In genomic region chr1:25820247-25821111, GRCh38 we compare ENCODE assay signal across 8 cellular contexts.
A peak's percentile ranks its signal among the peaks of the same experiment; 100 is the strongest.
DNase-seq lines count a peak whose midpoint lies in the region; ATAC-seq and TF ChIP-seq lines count a peak whose summit lies in the region.

No MANE protein-coding gene starts in this region.

- peak; percentile 53 for ATAC-seq in GM21619 (IDR thresholded peaks at IDR 0.05; ENCODE audit: unreplicated experiment)

- in situ Hi-C loops in astrocyte of the spinal cord (cut with HindIII; ENCODE audit: low sequenced_read_pairs) = no loop called here

- TF ChIP-seq RAD21 in Ishikawa (IDR thresholded peaks at IDR 0.05; ENCODE audit: low read depth) = no peak

- H3K4me3 ChIP-seq in astrocyte of the spinal cord (ENCODE audit: low read depth, low read length) = peak overlapping the region; percentile 91

- no peak for TF ChIP-seq EP300 in Ishikawa (IDR thresholded peaks at IDR 0.05; ENCODE audit: borderline replicate concordance)

- no peak for TF ChIP-seq CTCF in astrocyte of the spinal cord (IDR thresholded peaks at IDR 0.05; ENCODE audit: low read depth, low read length)

- DNase-seq in GDM1 (lab: John Stamatoyannopoulos, UW) (peak; percentile 35), T-helper 2 cell (peak; percentile 28 to 92 (median 59)), astrocyte of the spinal cord (ENCODE audit: low read depth, low spot score) (peak; percentile 59), iPS-NIHi11 (ENCODE audit: low spot score) (peak; percentile 77), cerebellar nuclear complex (lab: John Stamatoyannopoulos, UW) (no peak)
- DNase-seq in stimulated activated CD4-positive, alpha-beta T cell treated with anti-CD3 and anti-CD28 coated beads, Interleukin-1b, Interleukin-23, amount 100 ng/mL, for 24 hours (ENCODE audit: low read depth in 4 of 4, low spot score in 1 of 4) = peak in 3 of 4 experiments; percentile 28 to 57 (median 56)

TF ChIP-seq in Ishikawa, 13 proteins besides CTCF, POLR2A, EP300 and RAD21:
- TF ChIP-seq EGR1 (IDR thresholded peaks at IDR 0.05) (no peak), CREB1 (IDR thresholded peaks at IDR 0.05; ENCODE audit: low read depth) (no peak), ZBTB7A (IDR thresholded peaks at IDR 0.05; ENCODE audit: low read depth) (peak; percentile 30; the same call in 1 of the 2 replicates), NFIC (IDR thresholded peaks at IDR 0.05) (no peak), REST (IDR thresholded peaks at IDR 0.05; ENCODE audit: low read depth) (no peak), USF1 (IDR thresholded peaks at IDR 0.05) (no peak), CEBPB (IDR thresholded peaks at IDR 0.05) (no peak), TAF1 (IDR thresholded peaks at IDR 0.05; ENCODE audit: low read depth) (peak; percentile 4; the same call in 1 of the 2 replicates), FOXM1 (IDR thresholded peaks at IDR 0.05; ENCODE audit: borderline replicate concordance, low read depth) (no peak), YY1 (IDR thresholded peaks at IDR 0.05; ENCODE audit: low read depth) (no peak), TCF12 (IDR thresholded peaks at IDR 0.05; ENCODE audit: low read depth) (no peak)
- TF ChIP-seq, protein P1, sequence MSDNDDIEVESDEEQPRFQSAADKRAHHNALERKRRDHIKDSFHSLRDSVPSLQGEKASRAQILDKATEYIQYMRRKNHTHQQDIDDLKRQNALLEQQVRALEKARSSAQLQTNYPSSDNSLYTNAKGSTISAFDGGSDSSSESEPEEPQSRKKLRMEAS (IDR thresholded peaks at IDR 0.05) = 0 out of 2 replicates have a peak, but pooled peaks have one; percentile 25

Comparison
In these comparisons a context has a peak if more than half of its experiments do, and no peak if none do; other contexts are left out.
1. DNase-seq: peak in GDM1 (single experiment), T-helper 2 cell (5 of 5), astrocyte of the spinal cord (single experiment), iPS-NIHi11 (single experiment) and stimulated activated CD4-positive, alpha-beta T cell treated with anti-CD3 and anti-CD28 coated beads, Interleukin-1b, Interleukin-23, amount 100 ng/mL, for 24 hours (3 of 4); none in cerebellar nuclear complex (0 of 2).